ENCODE assay signal across 8 cellular contexts in genomic region chr3:125310623-125311076, GRCh38.
A peak's percentile ranks its signal among the peaks of the same experiment; 100 is the strongest.
DNase-seq lines count a peak whose midpoint lies in the region; ATAC-seq, FAIRE-seq and TF ChIP-seq lines count a peak whose summit lies in the region.

No MANE protein-coding gene starts in this region.

- ATAC-seq in GM21423 (IDR thresholded peaks at IDR 0.05; ENCODE audit: unreplicated experiment) (no peak), SK-N-SH treated with all-trans-retinoic acid at 6 μM for 48 hours (no peak)

- peak overlapping the region; percentile 89 for H3K4me3 Mint-ChIP-seq in T-helper 2 cell treated with Interferon-gamma antibody and Interleukin-4, amounts not matched to agents 5 μg/mL and 100 μg/mL, for 36 hours

- CTCF ChIA-PET in GM10248 (lab: Yijun Ruan, JAX) = interaction anchor here (0.8 to 2.0 kb wide), 6 partner anchors 9 to 109 kb away, joined by 3 to 9 read pairs (median 4); no protein-coding TSS in a partner anchor

- H3K9me3 Mint-ChIP-seq in T-helper 2 cell treated with Interferon-gamma antibody and Interleukin-4, amounts not matched to agents 5 μg/mL and 100 μg/mL, for 36 hours = no peaks in the 10 kb centered on the region

- POLR2A ChIA-PET in GM10248 (lab: Yijun Ruan, JAX) = no interaction called here

- no peak for TF ChIP-seq CTCF in GM10248 (IDR thresholded peaks at IDR 0.05; ENCODE audit: control extremely low read depth, extremely low read depth, low read depth, missing control alignments)

- peak; percentile 53 for FAIRE-seq in colon (lab: Jason Lieb, UNC)

- peak overlapping the region; percentile 93 for H3K27ac Mint-ChIP-seq in T-helper 2 cell treated with Interferon-gamma antibody and Interleukin-4, amounts not matched to agents 5 μg/mL and 100 μg/mL, for 36 hours

- H3K27me3 Mint-ChIP-seq in T-helper 2 cell treated with Interferon-gamma antibody and Interleukin-4, amounts not matched to agents 5 μg/mL and 100 μg/mL, for 36 hours (ENCODE audit: low read depth) = no peaks in the 10 kb centered on the region

- peaks cover 26% of the 10 kb centered on the region for H3K4me1 Mint-ChIP-seq in T-helper 2 cell treated with Interferon-gamma antibody and Interleukin-4, amounts not matched to agents 5 μg/mL and 100 μg/mL, for 36 hours (ENCODE audit: low read depth)

- peaks cover 58% of the 10 kb centered on the region for H3K36me3 Mint-ChIP-seq in T-helper 2 cell treated with Interferon-gamma antibody and Interleukin-4, amounts not matched to agents 5 μg/mL and 100 μg/mL, for 36 hours (ENCODE audit: low read depth)

- peak; percentile 30 for DNase-seq in GM10248 (ENCODE audit: extremely low spot score)
- peak; percentile 65 for DNase-seq in T-helper 2 cell treated with Interferon-gamma antibody and Interleukin-4, amounts not matched to agents 5 μg/mL and 100 μg/mL, for 36 hours (ENCODE audit: low spot score)
- DNase-seq in stimulated activated CD4-positive, alpha-beta T cell treated with anti-CD3 and anti-CD28 coated beads, Interleukin-1b, Interleukin-23, amount 100 ng/mL, for 48 hours = peak; percentile 56
- DNase-seq in HCEC 1CT = no peak
- DNase-seq in hepatic stellate cell (ENCODE audit: low spot score) = no peak

TF ChIP-seq in SK-N-SH treated with all-trans-retinoic acid at 6 μM for 48 hours, 23 proteins besides CTCF, POLR2A, EP300 and RAD21:
- TF ChIP-seq GLIS3 (CRISPR knock-in tag; IDR thresholded peaks at IDR 0.05) (no peak), TSHZ2 (CRISPR knock-in tag; IDR thresholded peaks at IDR 0.05) (no peak), ESRRG (CRISPR knock-in tag; IDR thresholded peaks at IDR 0.05) (no peak), ISL1 (CRISPR knock-in tag; IDR thresholded peaks at IDR 0.05) (no peak), TCF4 (CRISPR knock-in tag; IDR thresholded peaks at IDR 0.05; ENCODE audit: borderline replicate concordance) (no peak), PPARA (CRISPR knock-in tag; IDR thresholded peaks at IDR 0.05; ENCODE audit: borderline replicate concordance) (no peak), POU6F1 (CRISPR knock-in tag; IDR thresholded peaks at IDR 0.05; ENCODE audit: borderline replicate concordance, low read depth) (no peak), OSR1 (CRISPR knock-in tag; IDR thresholded peaks at IDR 0.05) (no peak), ZNF70 (CRISPR knock-in tag; IDR thresholded peaks at IDR 0.05) (no peak), CSRNP3 (CRISPR knock-in tag; IDR thresholded peaks at IDR 0.05) (no peak)

Comparison
In these comparisons a context has a peak if more than half of its experiments do, and no peak if none do; other contexts are left out.
1. DNase-seq: peak in GM10248 (single experiment), T-helper 2 cell treated with Interferon-gamma antibody and Interleukin-4, amounts not matched to agents 5 μg/mL and 100 μg/mL, for 36 hours (single experiment) and stimulated activated CD4-positive, alpha-beta T cell treated with anti-CD3 and anti-CD28 coated beads, Interleukin-1b, Interleukin-23, amount 100 ng/mL, for 48 hours (single experiment); none in HCEC 1CT (single experiment) and hepatic stellate cell (single experiment).